In the genomic region with DNA sequence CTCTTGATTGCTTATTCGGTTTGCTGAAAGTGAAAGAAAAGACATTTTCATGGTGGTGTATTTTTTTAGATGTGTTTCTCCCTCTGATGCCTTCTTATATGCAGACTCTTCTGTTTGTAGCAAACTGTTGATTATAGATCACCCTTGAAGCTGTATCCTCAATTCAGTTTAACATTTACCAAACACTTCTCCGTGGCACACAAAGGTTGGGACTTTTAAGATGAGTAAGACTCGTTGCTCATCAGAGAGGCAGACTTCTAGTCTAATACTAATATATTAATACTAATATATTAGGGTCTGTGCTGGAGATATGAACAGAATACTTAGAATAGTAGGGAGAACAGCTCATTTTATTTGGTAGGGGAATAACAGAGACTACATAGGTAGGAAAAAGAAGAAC, we compare ENCODE assay signal across 16 cellular contexts. TPM values are rescaled to one million over a fixed set of nuclear protein-coding genes. Genes with fewer than 3 reads are reported as not detected.
A peak's percentile ranks its signal among the peaks of the same experiment; 100 is the strongest.
DNase-seq lines count a peak whose midpoint lies in the region; ATAC-seq and TF ChIP-seq lines count a peak whose summit lies in the region.
"Had no signal": no experiment of that assay in that cellular context is flagged by ENCODE, and none has a peak within 500 bp of the region (broad histone marks: within the 10 kb centered on the region; RNA-seq: fewer than 3 reads in every experiment).

No MANE protein-coding gene starts in this region.

- CTCF ChIA-PET in IMR-90 (lab: Yijun Ruan, JAX), result no interaction called here

- peaks cover 54% of the 10 kb centered on the region for H3K4me1 Mint-ChIP-seq in activated T-cell treated with anti-CD3 and anti-CD28 coated beads, Interleukin-2, amount 50 U/mL, for 72 hours (ENCODE audit: low read depth)
- H3K4me1 Mint-ChIP-seq in activated T-helper 1 cell treated with anti-CD3 and anti-CD28 coated beads, Interleukin-12 subunit alpha, Interleukin-12 subunit beta, Interleukin-2, Interleukin-4 antibody, amounts not matched to agents 30 ng/mL and 10 ng/mL and 1 ng/mL, durations not matched to agents 14 hours and 24 hours and 36 hours (ENCODE audit: low read depth), result peaks cover 35% of the 10 kb centered on the region
- H3K4me1 Mint-ChIP-seq in natural killer cell, result peaks cover 35 to 52% of the 10 kb centered on the region in 2 donors

- no peak for TF ChIP-seq POLR2A in IMR-90 (IDR thresholded peaks at IDR 0.05; ENCODE audit: low read depth, low read length)

- H3K36me3 ChIP-seq in IMR-90 (ENCODE audit: control insufficient read depth, insufficient read depth, low read length), result peaks cover 27% of the 10 kb centered on the region

- H4K20me1 ChIP-seq in IMR-90 (ENCODE audit: insufficient read depth, low read length), result no peaks in the 10 kb centered on the region

- no TSS peak for BruUV-seq in IMR-90 (replicated peaks; lab: Mats Ljungman, UMichigan)

- peak overlapping the region; percentile 52 for H2BK5ac ChIP-seq in IMR-90 (ENCODE audit: low read depth, low read length, poor library complexity, severe bottlenecking)

- TF ChIP-seq CTCF in IMR-90 (conservative IDR thresholded peaks at IDR 0.05; ENCODE audit: low read depth, low read length) (no peak), natural killer cell (IDR thresholded peaks at IDR 0.05) (no peak)

- H3K23ac ChIP-seq in IMR-90 (ENCODE audit: low read depth, low read length), result peak overlapping the region; percentile 89

- peaks cover 3% of the 10 kb centered on the region; the same call in 1 of the 2 replicates for H3K4me1 ChIP-seq in IMR-90 (ENCODE audit: control insufficient read depth, insufficient read depth, low read length)

- peak overlapping the region; percentile 49; the same call in 1 of the 2 replicates for H4K5ac ChIP-seq in IMR-90 (ENCODE audit: low read depth, low read length)

- dilution Hi-C loops in IMR-90 (cut with HindIII; ENCODE audit: low sequenced_read_pairs, unreplicated experiment), result no loop called here

- H3K9ac ChIP-seq in IMR-90 (ENCODE audit: low read depth, low read length), result no peak overlapping the region

- intact Hi-C loops in IMR-90 (cut with micrococcal nuclease), result no loop called here
- intact Hi-C loops in activated T-helper 1 cell treated with anti-CD3 and anti-CD28 coated beads, Interleukin-12 subunit alpha, Interleukin-12 subunit beta, Interleukin-2, Interleukin-4 antibody, amounts not matched to agents 30 ng/mL and 10 ng/mL and 1 ng/mL, durations not matched to agents 14 hours and 24 hours and 36 hours (cut with micrococcal nuclease), result no loop called here
- intact Hi-C loops in natural killer cell (cut with micrococcal nuclease), result no loop called here

- POLR2A ChIA-PET in IMR-90 (lab: Charles Lee; ENCODE audit: unreplicated experiment), result no interaction called here

- no peak overlapping the region for H2BK20ac ChIP-seq in IMR-90 (ENCODE audit: low read depth, low read length)

- H3K36me3 Mint-ChIP-seq in activated T-cell treated with anti-CD3 and anti-CD28 coated beads, Interleukin-2, amount 50 U/mL, for 72 hours (ENCODE audit: insufficient read depth in 2 of 2), result peaks cover 17 to 54% of the 10 kb centered on the region in 2 donors
- H3K36me3 Mint-ChIP-seq in activated T-helper 1 cell treated with anti-CD3 and anti-CD28 coated beads, Interleukin-12 subunit alpha, Interleukin-12 subunit beta, Interleukin-2, Interleukin-4 antibody, amounts not matched to agents 30 ng/mL and 10 ng/mL and 1 ng/mL, durations not matched to agents 14 hours and 24 hours and 36 hours (ENCODE audit: low read depth), result peaks cover 66% of the 10 kb centered on the region
- peaks cover 14% of the 10 kb centered on the region for H3K36me3 Mint-ChIP-seq in natural killer cell

- WGBS in IMR-90 (ENCODE audit: extremely low coverage in 2 of 2, insufficient read length in 1 of 2), 2 experiments, result no CpG with 5 or more reads among the region's 3 CpGs

- H2AFZ ChIP-seq in IMR-90 (replicated peaks; ENCODE audit: low read length, poor library complexity), result no peak overlapping the region

- in situ Hi-C loops in IMR-90 (cut with MboI; ENCODE audit: low sequenced_read_pairs), result no loop called here

- H3K4me2 ChIP-seq in IMR-90 (ENCODE audit: low read depth, low read length), result peak overlapping the region; percentile 61; the same call in 1 of the 2 replicates

- DNase-seq in activated T-cell treated with anti-CD3 and anti-CD28 coated beads, Interleukin-2, amount 50 U/mL, for 72 hours, result no peak
- DNase-seq in activated T-cell treated with anti-CD3 and anti-CD28 coated beads, Interleukin-2, amount 50 U/mL, for 48 hours, result no peak
- DNase-seq in IMR-90 (no peak), natural killer cell (no peak), caudate nucleus (lab: John Stamatoyannopoulos, UW) (no peak)
- no peak for DNase-seq in activated T-helper 1 cell treated with anti-CD3 and anti-CD28 coated beads, Interleukin-12 subunit alpha, Interleukin-12 subunit beta, Interleukin-2, Interleukin-4 antibody, amounts not matched to agents 30 ng/mL and 10 ng/mL and 1 ng/mL, durations not matched to agents 14 hours and 24 hours and 36 hours (ENCODE audit: low spot score)
- no peak for DNase-seq in stimulated activated CD4-positive, alpha-beta T cell treated with anti-CD3 and anti-CD28 coated beads, Interleukin-4, amount 100 ng/mL, for 24 hours
- DNase-seq: COR-L47, DMS153, Karpas-422, NCI-H187 treated with DMSO at 0.1 percent for 48 hours, NCI-H446, NCI-H774 had no signal

- no peak for TF ChIP-seq RAD21 in IMR-90 (IDR thresholded peaks at IDR 0.05; ENCODE audit: low read length)

- H3K9me1 ChIP-seq in IMR-90 (ENCODE audit: insufficient read depth, low read length), result peaks cover 5% of the 10 kb centered on the region

- H3K4me3 ChIP-seq in IMR-90 (ENCODE audit: insufficient read depth, low read depth, low read length), result no peak overlapping the region
- H3K4me3 ChIP-seq: HAP-1 had no signal

- peaks cover 2 to 4% of the 10 kb centered on the region in 2 donors for H3K9me3 Mint-ChIP-seq in activated T-cell treated with anti-CD3 and anti-CD28 coated beads, Interleukin-2, amount 50 U/mL, for 72 hours
- H3K9me3 Mint-ChIP-seq in activated T-helper 1 cell treated with anti-CD3 and anti-CD28 coated beads, Interleukin-12 subunit alpha, Interleukin-12 subunit beta, Interleukin-2, Interleukin-4 antibody, amounts not matched to agents 30 ng/mL and 10 ng/mL and 1 ng/mL, durations not matched to agents 14 hours and 24 hours and 36 hours, result peaks cover 18% of the 10 kb centered on the region
- H3K9me3 Mint-ChIP-seq in natural killer cell, result no peaks in the 10 kb centered on the region

- H3K79me1 ChIP-seq in IMR-90 (ENCODE audit: low read depth in 1 of 2, low read length in 2 of 2), result peaks cover 34 to 35% of the 10 kb centered on the region in 2 experiments

- no peak overlapping the region for H2AK9ac ChIP-seq in IMR-90 (replicated peaks; ENCODE audit: low read depth, low read length, poor library complexity)

- H3K9me3 ChIP-seq in IMR-90 (ENCODE audit: control insufficient read depth, insufficient read depth, low read length), result peaks cover 2% of the 10 kb centered on the region
- H3K9me3 ChIP-seq: HAP-1 had no signal

- ATAC-seq in activated T-cell treated with anti-CD3 and anti-CD28 coated beads, Interleukin-2, amount 50 U/mL, for 72 hours (replicated peaks in 1 of 2), result no peak
- ATAC-seq in IMR-90 (ENCODE audit: low read depth) (no peak), natural killer cell (no peak), HG03175 (IDR thresholded peaks at IDR 0.05; ENCODE audit: unreplicated experiment) (no peak)
- ATAC-seq: Right ventricle myocardium inferior had no signal

- no peak overlapping the region for H2BK120ac ChIP-seq in IMR-90 (ENCODE audit: low read depth, low read length)

- no peak overlapping the region for H2BK15ac ChIP-seq in IMR-90 (ENCODE audit: low read depth, low read length)

- H4K8ac ChIP-seq in IMR-90 (ENCODE audit: low read depth in 2 of 2, low read length in 2 of 2), result peak overlapping the region in 1 of 2 experiments; percentile 28; a peak in 1 of 4 replicates

- no peak overlapping the region for H2AK5ac ChIP-seq in IMR-90 (ENCODE audit: low read depth, low read length)

- no peak overlapping the region for H3K56ac ChIP-seq in IMR-90 (ENCODE audit: extremely low read depth, insufficient read depth, low read length)

- H3K27ac Mint-ChIP-seq in activated T-cell treated with anti-CD3 and anti-CD28 coated beads, Interleukin-2, amount 50 U/mL, for 72 hours, result peak overlapping the region; percentile 96
- H3K27ac Mint-ChIP-seq in activated T-helper 1 cell treated with anti-CD3 and anti-CD28 coated beads, Interleukin-12 subunit alpha, Interleukin-12 subunit beta, Interleukin-2, Interleukin-4 antibody, amounts not matched to agents 30 ng/mL and 10 ng/mL and 1 ng/mL, durations not matched to agents 14 hours and 24 hours and 36 hours, result peak overlapping the region; percentile 18
- H3K27ac Mint-ChIP-seq in natural killer cell, result peak overlapping the region; percentile 79 to 85

- H3K18ac ChIP-seq in IMR-90 (ENCODE audit: low read depth, low read length), result peak overlapping the region; percentile 52; the same call in 1 of the 2 replicates

- no peak overlapping the region; the same call in 1 of the 2 replicates for H3K4ac ChIP-seq in IMR-90 (ENCODE audit: low read depth, low read length)

- no peak overlapping the region for H4K91ac ChIP-seq in IMR-90 (ENCODE audit: insufficient read depth, low read depth, low read length)

- H3K14ac ChIP-seq in IMR-90 (replicated peaks; ENCODE audit: low read depth, low read length), result no peak overlapping the region

- no peaks in the 10 kb centered on the region for H3K27me3 ChIP-seq in IMR-90 (ENCODE audit: control insufficient read depth, insufficient read depth, low read length)

- no peaks in the 10 kb centered on the region for H3K27me3 Mint-ChIP-seq in activated T-cell treated with anti-CD3 and anti-CD28 coated beads, Interleukin-2, amount 50 U/mL, for 72 hours (ENCODE audit: low read depth)
- no peaks in the 10 kb centered on the region for H3K27me3 Mint-ChIP-seq in activated T-helper 1 cell treated with anti-CD3 and anti-CD28 coated beads, Interleukin-12 subunit alpha, Interleukin-12 subunit beta, Interleukin-2, Interleukin-4 antibody, amounts not matched to agents 30 ng/mL and 10 ng/mL and 1 ng/mL, durations not matched to agents 14 hours and 24 hours and 36 hours (ENCODE audit: insufficient read depth)
- no peaks in the 10 kb centered on the region for H3K27me3 Mint-ChIP-seq in natural killer cell (ENCODE audit: low read depth in 2 of 2)

- H3K4me3 Mint-ChIP-seq in activated T-cell treated with anti-CD3 and anti-CD28 coated beads, Interleukin-2, amount 50 U/mL, for 72 hours, result peak overlapping the region; percentile 44 to 90
- H3K4me3 Mint-ChIP-seq in activated T-helper 1 cell treated with anti-CD3 and anti-CD28 coated beads, Interleukin-12 subunit alpha, Interleukin-12 subunit beta, Interleukin-2, Interleukin-4 antibody, amounts not matched to agents 30 ng/mL and 10 ng/mL and 1 ng/mL, durations not matched to agents 14 hours and 24 hours and 36 hours, result no peak overlapping the region
- peak overlapping the region; percentile 8 for H3K4me3 Mint-ChIP-seq in natural killer cell

- H3K27ac ChIP-seq in IMR-90 (ENCODE audit: insufficient read depth, low read length) (no peak overlapping the region), caudate nucleus (ENCODE audit: low read depth, low read length) (no peak overlapping the region)

RNA-seq across cellular contexts. Expression of a gene that starts 32.8 kb away (rescaled TPM):
- 10 to 100 TPM; 34.4 to 37.3 TPM for total RNA-seq in activated T-cell treated with anti-CD3 and anti-CD28 coated beads, Interleukin-2, amount 50 U/mL, for 72 hours
- total RNA-seq in IMR-90 (2012; rRNA removed) (14.0 and 22.5 TPM in 2 replicates), natural killer cell (10 to 100 TPM; 93.9 to 99.4 (median 97.0) TPM)
- polyA plus RNA-seq in IMR-90 (2012; rRNA removed), result 4.4 and 6.1 TPM in 2 replicates
- polyA plus RNA-seq in IMR-90 (2012; cell fraction: cytosol; rRNA removed), result 0.53 and 0.65 TPM in 2 replicates
- 2.9 and 24.7 TPM in 2 replicates for polyA plus RNA-seq in IMR-90 (2012; cell fraction: nucleus; rRNA removed; ENCODE audit: low replicate concordance)
- total RNA-seq in activated T-helper 1 cell treated with anti-CD3 and anti-CD28 coated beads, Interleukin-12 subunit alpha, Interleukin-12 subunit beta, Interleukin-2, Interleukin-4 antibody, amounts not matched to agents 30 ng/mL and 10 ng/mL and 1 ng/mL, durations not matched to agents 14 hours and 24 hours and 36 hours, result 37.7 and 39.2 TPM in 2 replicates

Comparison
In these comparisons a context has a peak if more than half of its experiments do, and no peak if none do; other contexts are left out.
1. H3K27ac Mint-ChIP-seq: peak in every context shown above with its lines; median percentile 96 in activated T-cell treated with anti-CD3 and anti-CD28 coated beads, Interleukin-2, amount 50 U/mL, for 72 hours; 82 in natural killer cell; 18 in activated T-helper 1 cell treated with anti-CD3 and anti-CD28 coated beads, Interleukin-12 subunit alpha, Interleukin-12 subunit beta, Interleukin-2, Interleukin-4 antibody, amounts not matched to agents 30 ng/mL and 10 ng/mL and 1 ng/mL, durations not matched to agents 14 hours and 24 hours and 36 hours.